In the genomic region with DNA sequence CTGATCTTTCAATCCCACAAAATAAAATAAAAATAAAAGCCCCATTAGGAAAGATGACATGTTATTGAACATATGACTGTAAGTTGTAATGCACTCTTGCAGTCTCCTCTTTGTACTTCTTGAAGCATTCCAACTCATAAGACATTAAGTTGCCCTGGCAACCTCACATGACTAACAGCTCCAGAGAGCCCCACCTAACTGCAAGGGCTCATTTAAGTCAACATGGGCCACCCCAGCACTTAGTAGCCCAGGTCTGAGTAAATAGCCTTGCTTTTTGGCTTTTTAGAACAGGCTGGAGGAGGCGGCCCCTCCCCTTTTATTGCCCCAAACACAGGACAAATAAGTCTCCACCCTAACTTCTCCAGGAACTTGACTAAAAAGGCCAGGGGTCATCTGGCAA, we compare ENCODE assay signal across 9 cellular contexts.
A peak's percentile ranks its signal among the peaks of the same experiment; 100 is the strongest.
DNase-seq lines count a peak whose midpoint lies in the region; ATAC-seq and TF ChIP-seq lines count a peak whose summit lies in the region.
"Had no signal": no experiment of that assay in that cellular context is flagged by ENCODE, and none has a peak within 500 bp of the region (broad histone marks: within the 10 kb centered on the region; RNA-seq: fewer than 3 reads in every experiment).

No MANE protein-coding gene starts in this region.

- no peak overlapping the region for H2AFZ ChIP-seq in PC-9

- ATAC-seq in HG02852 (IDR thresholded peaks at IDR 0.05; ENCODE audit: unreplicated experiment), result no peak

- CTCF ChIA-PET in PC-9 (lab: Charles Lee), result no interaction called here

- peak; percentile 69 for DNase-seq in DMS 273 (lab: John Stamatoyannopoulos, UW; ENCODE audit: unreplicated experiment)
- DNase-seq in DMS 273 treated with DMSO at 0.1 percent for 48 hours (lab: John Stamatoyannopoulos, UW), result no peak
- DNase-seq in PC-9, result peak; percentile 47 to 79
- DNase-seq in epithelial cell of prostate (ENCODE audit: low read depth, low spot score), result peak; percentile 54
- no peak for DNase-seq in posterior vena cava (ENCODE audit: low spot score)
- no peak for DNase-seq in GOT3 (lab: John Stamatoyannopoulos, UW)

- H3K36me3 ChIP-seq in PC-9 (ENCODE audit: low read depth) (no peaks in the 10 kb centered on the region), neutrophil (no peaks in the 10 kb centered on the region)

- H3K27me3 ChIP-seq in PC-9 (ENCODE audit: insufficient read depth, low read depth), result no peaks in the 10 kb centered on the region
- H3K27me3 ChIP-seq in neutrophil, result peaks cover 43% of the 10 kb centered on the region

- H3K79me2 ChIP-seq in PC-9 (ENCODE audit: low read depth), result no peaks in the 10 kb centered on the region

- BruUV-seq in PC-9 (replicated peaks; lab: Mats Ljungman, UMichigan), result no TSS peak

- peak overlapping the region; percentile 44; the same call in 1 of the 2 replicates for H3K4me3 ChIP-seq in PC-9
- peak overlapping the region in 1 of 2 experiments; percentile 31 for H3K4me3 ChIP-seq in neutrophil (ENCODE audit: low read depth in 1 of 2, low read length in 1 of 2)

- no peaks in the 10 kb centered on the region for H3K9me2 ChIP-seq in PC-9 (ENCODE audit: insufficient read depth)

- intact Hi-C loops in PC-9 (cut with micrococcal nuclease; ENCODE audit: unreplicated experiment), result no loop called here
- intact Hi-C loops in posterior vena cava (cut with DNase I), result no loop called here

- POLR2A ChIA-PET in PC-9 (lab: Charles Lee; ENCODE audit: unreplicated experiment), result no interaction called here

- H3K27ac ChIP-seq in PC-9 (peak overlapping the region; percentile 57), epithelial cell of prostate (peak overlapping the region; percentile 67), neutrophil (peak overlapping the region; percentile 81)
- H3K27ac ChIP-seq: 22Rv1 had no signal

- H3F3A ChIP-seq in PC-9 (ENCODE audit: insufficient read depth, low read depth), result peaks cover 28% of the 10 kb centered on the region

- H3K4me1 ChIP-seq in PC-9 (replicated peaks; ENCODE audit: insufficient read depth), result peaks cover 32% of the 10 kb centered on the region
- peaks cover 41 to 57% of the 10 kb centered on the region in 2 experiments for H3K4me1 ChIP-seq in neutrophil (ENCODE audit: control insufficient read depth in 1 of 2, insufficient read depth in 1 of 2, low read depth in 1 of 2, low read length in 1 of 2)

- TF ChIP-seq CTCF in PC-9 (conservative IDR thresholded peaks at IDR 0.05), result no peak
- TF ChIP-seq CTCF in neutrophil (IDR thresholded peaks at IDR 0.05), result no peak

- H4K20me1 ChIP-seq in PC-9 (ENCODE audit: insufficient read depth), result no peaks in the 10 kb centered on the region

- H3K9me3 ChIP-seq in PC-9 (ENCODE audit: insufficient read depth, low read depth) (no peaks in the 10 kb centered on the region), neutrophil (no peaks in the 10 kb centered on the region)

- peak overlapping the region; percentile 86 for H3K4me2 ChIP-seq in PC-9

Comparison
In these comparisons a context has a peak if more than half of its experiments do, and no peak if none do; other contexts are left out.
1. DNase-seq: peak in DMS 273 (single experiment), PC-9 (2 of 2) and epithelial cell of prostate (single experiment); none in DMS 273 treated with DMSO at 0.1 percent for 48 hours (single experiment), posterior vena cava (single experiment) and GOT3 (single experiment).
2. Peak in every context shown above with its lines, with median percentiles within 50 percentile points of each other: H3K27ac ChIP-seq.